ENCODE assay signal across 16 cellular contexts in genomic region chrX:20521245-20521644, GRCh38.
A peak's percentile ranks its signal among the peaks of the same experiment; 100 is the strongest.
DNase-seq lines count a peak whose midpoint lies in the region; ATAC-seq and TF ChIP-seq lines count a peak whose summit lies in the region.
"Had no signal": no experiment of that assay in that cellular context is flagged by ENCODE, and none has a peak within 500 bp of the region (broad histone marks: within the 10 kb centered on the region; RNA-seq: fewer than 3 reads in every experiment).

No MANE protein-coding gene starts in this region.

- H2BK15ac ChIP-seq in neuronal stem cell (ENCODE audit: low read length): no peak overlapping the region

- no peak overlapping the region for H3K9ac ChIP-seq in neuronal stem cell (ENCODE audit: low read depth, low read length, poor library complexity)

- no peaks in the 10 kb centered on the region for H3K27me3 ChIP-seq in neuronal stem cell (ENCODE audit: control insufficient read depth in 3 of 3, insufficient read depth in 3 of 3, low read depth in 1 of 3, low read length in 3 of 3)

- no peaks in the 10 kb centered on the region for H3K79me1 ChIP-seq in neuronal stem cell (ENCODE audit: low read depth, low read length)

- no peak overlapping the region for H4K8ac ChIP-seq in neuronal stem cell (ENCODE audit: low read depth, low read length)

- no peak overlapping the region for H3K4me3 ChIP-seq in fibroblast of villous mesenchyme (ENCODE audit: low read depth, low read length)
- H3K4me3 ChIP-seq in neuronal stem cell (ENCODE audit: low read length in 2 of 2): no peak overlapping the region
- H3K4me3 ChIP-seq: PC-9 had no signal

- H2AFZ ChIP-seq in neuronal stem cell (ENCODE audit: low read length): no peak overlapping the region
- H2AFZ ChIP-seq: PC-9 had no signal

- H3K4me2 ChIP-seq in neuronal stem cell (ENCODE audit: insufficient read depth, low read length, poor library complexity, severe bottlenecking): no peak overlapping the region
- H3K4me2 ChIP-seq: PC-9 had no signal

- WGBS in neuronal stem cell (ENCODE audit: extremely low coverage in 2 of 2, insufficient read length in 2 of 2, insufficient replicate concordance in 1 of 2), 2 donors: no CpG with 5 or more reads among the region's 4 CpGs

- in situ Hi-C loops in ACHN (cut with HindIII; ENCODE audit: low pct_ligation_motif_present, low pct_unique_long_range_greater_than_20kb, low sequenced_read_pairs): no loop called here

- no peak overlapping the region for H3K23ac ChIP-seq in neuronal stem cell (ENCODE audit: low read depth, low read length, poor library complexity)

- no peak overlapping the region for H2BK12ac ChIP-seq in neuronal stem cell (ENCODE audit: low read length)

- no peak overlapping the region for H2BK5ac ChIP-seq in neuronal stem cell (ENCODE audit: low read length)

- no peaks in the 10 kb centered on the region for H3K9me3 ChIP-seq in neuronal stem cell (replicated peaks in 1 of 2; ENCODE audit: control insufficient read depth in 2 of 2, insufficient read depth in 1 of 2, low read depth in 1 of 2, low read length in 2 of 2)

- DNase-seq in ACHN (peak; percentile 3), HT1080 (ENCODE audit: low read depth) (peak; percentile 57), amniotic epithelial cell (ENCODE audit: low read depth) (peak; percentile 90), fibroblast of villous mesenchyme (ENCODE audit: low read depth) (peak; percentile 64), AML-193 (lab: John Stamatoyannopoulos, UW) (no peak), neuronal stem cell (ENCODE audit: low spot score) (no peak)
- DNase-seq: Calu3; left cardiac atrium; NCI-H1930; NCI-H526 treated with DMSO at 0.1 percent for 48 hours; PC-9; stimulated activated naive CD8-positive, alpha-beta T cell treated with anti-CD3 and anti-CD28 coated beads, Interleukin-15, Interleukin-2, amounts not matched to agents 100 U/mL and 50 U/mL, for 24 hours; SW 1271; WERI-Rb-1 had no signal

- H2AK5ac ChIP-seq in neuronal stem cell (ENCODE audit: low read depth, low read length): no peak overlapping the region

- TF ChIP-seq CTCF in fibroblast of villous mesenchyme (IDR thresholded peaks at IDR 0.05; ENCODE audit: insufficient read depth, low read depth, low read length): no peak

- H3K14ac ChIP-seq in neuronal stem cell (ENCODE audit: low read length): no peak overlapping the region

- no peaks in the 10 kb centered on the region for H3K36me3 ChIP-seq in neuronal stem cell (replicated peaks in 1 of 2; ENCODE audit: control insufficient read depth in 2 of 2, insufficient read depth in 2 of 2, low read length in 2 of 2)
- H3K36me3 ChIP-seq: WERI-Rb-1 had no signal

- H3K4ac ChIP-seq in neuronal stem cell (ENCODE audit: low read length): no peak overlapping the region

- no peak overlapping the region for H3K27ac ChIP-seq in neuronal stem cell (replicated peaks; ENCODE audit: low read length)
- H3K27ac ChIP-seq: PC-9, WERI-Rb-1 had no signal

- H2BK120ac ChIP-seq in neuronal stem cell (ENCODE audit: low read depth, low read length): no peak overlapping the region

- ATAC-seq in HG03135 (IDR thresholded peaks at IDR 0.05; ENCODE audit: unreplicated experiment): no peak
- ATAC-seq in GM19328 (IDR thresholded peaks at IDR 0.05; ENCODE audit: unreplicated experiment): no peak
- ATAC-seq: stimulated activated naive CD8-positive, alpha-beta T cell treated with anti-CD3 and anti-CD28 coated beads, Interleukin-15, Interleukin-2, amounts not matched to agents 100 U/mL and 50 U/mL, for 24 hours had no signal

- no peak overlapping the region for H3K18ac ChIP-seq in neuronal stem cell (ENCODE audit: low read length)

- H4K91ac ChIP-seq in neuronal stem cell (ENCODE audit: low read depth, low read length, poor library complexity): no peak overlapping the region

- H3K4me1 ChIP-seq in neuronal stem cell (ENCODE audit: control insufficient read depth in 2 of 2, insufficient read depth in 1 of 2, low read depth in 1 of 2, low read length in 2 of 2): no peaks in the 10 kb centered on the region

Comparison
In these comparisons a context has a peak if more than half of its experiments do, and no peak if none do; other contexts are left out.
1. DNase-seq: peak in ACHN (single experiment), HT1080 (single experiment), amniotic epithelial cell (single experiment) and fibroblast of villous mesenchyme (single experiment); none in AML-193 (0 of 2) and neuronal stem cell (single experiment).